Comparison of ENCODE assay signal across 1 cellular context in the genomic region with DNA sequence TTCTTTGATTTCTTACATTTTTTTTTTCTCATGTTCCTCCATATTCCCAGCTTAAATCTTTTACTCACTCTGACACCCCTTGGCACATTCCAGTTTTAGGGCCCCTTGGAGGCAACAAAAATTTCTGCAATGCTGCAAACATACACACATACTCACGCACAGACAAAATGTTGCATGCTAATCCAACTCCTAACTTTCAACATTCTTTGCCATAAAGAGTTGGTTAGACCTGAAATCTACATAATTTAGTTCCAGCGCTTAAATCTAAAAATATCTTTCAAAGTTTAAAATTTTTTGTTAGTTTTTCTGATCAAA.
TF ChIP-seq lines count a peak whose summit lies in the region.

No MANE protein-coding gene starts in this region.

TF ChIP-seq in IMR-90, 13 proteins besides CTCF, POLR2A, EP300 and RAD21:
- TF ChIP-seq, protein P1, sequence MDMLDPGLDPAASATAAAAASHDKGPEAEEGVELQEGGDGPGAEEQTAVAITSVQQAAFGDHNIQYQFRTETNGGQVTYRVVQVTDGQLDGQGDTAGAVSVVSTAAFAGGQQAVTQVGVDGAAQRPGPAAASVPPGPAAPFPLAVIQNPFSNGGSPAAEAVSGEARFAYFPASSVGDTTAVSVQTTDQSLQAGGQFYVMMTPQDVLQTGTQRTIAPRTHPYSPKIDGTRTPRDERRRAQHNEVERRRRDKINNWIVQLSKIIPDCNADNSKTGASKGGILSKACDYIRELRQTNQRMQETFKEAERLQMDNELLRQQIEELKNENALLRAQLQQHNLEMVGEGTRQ (IDR thresholded peaks at IDR 0.05; ENCODE audit: low read depth, low read length): no peak
- TF ChIP-seq SMC3 (IDR thresholded peaks at IDR 0.05; ENCODE audit: low read depth, low read length) (no peak), BHLHE40 (IDR thresholded peaks at IDR 0.05; ENCODE audit: low read depth, low read length) (no peak), FOS (IDR thresholded peaks at IDR 0.05; ENCODE audit: low read depth, low read length) (no peak), RCOR1 (IDR thresholded peaks at IDR 0.05; ENCODE audit: insufficient replicate concordance, low read length) (no peak), ELK1 (IDR thresholded peaks at IDR 0.05; ENCODE audit: borderline replicate concordance, low read depth, low read length) (no peak)
TF ChIP-seq in IMR-90: peak in this region for 0.
